In the genomic region with DNA sequence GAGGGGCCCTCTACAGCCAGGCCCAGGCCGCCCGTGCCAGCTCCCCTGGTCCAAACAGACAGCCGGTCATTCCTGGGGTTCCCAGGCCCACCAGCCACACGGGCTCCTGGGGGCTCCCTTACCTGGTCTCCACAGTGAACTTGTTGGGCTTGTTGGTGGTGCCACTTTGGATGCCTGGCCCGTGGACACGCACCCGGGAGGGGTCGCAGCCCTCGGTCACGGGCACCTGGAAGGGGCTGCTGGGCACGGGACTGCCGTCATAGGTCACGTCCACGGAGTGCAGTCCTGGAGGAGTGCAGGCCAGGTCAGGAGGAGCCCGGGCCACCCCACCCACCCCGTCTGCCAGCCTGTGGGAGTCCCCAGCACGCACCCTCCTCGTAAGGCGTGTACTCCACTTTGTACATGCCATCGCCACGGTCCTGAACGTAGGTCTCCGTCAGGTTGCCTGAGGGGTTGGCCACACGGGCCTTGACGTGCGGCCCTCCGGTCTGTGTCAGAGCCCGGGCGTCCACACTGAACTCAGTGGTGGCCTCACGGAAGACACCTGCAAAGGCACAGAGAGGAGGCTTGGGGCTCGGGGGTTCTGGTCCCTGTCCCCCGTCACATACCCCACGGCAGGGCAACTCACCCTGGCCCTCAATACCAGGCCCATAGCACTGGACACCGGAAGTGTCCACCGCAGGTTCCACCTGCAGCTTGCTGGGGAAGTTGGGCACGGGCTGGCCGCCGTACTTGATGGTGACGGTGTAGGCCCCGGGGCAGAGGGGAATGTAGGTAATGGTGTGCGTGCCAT, we compare ENCODE assay signal across 3 cellular contexts.
TF ChIP-seq lines count a peak whose summit lies in the region.

No MANE protein-coding gene starts in this region.

TF ChIP-seq in HCT116, 20 proteins besides CTCF, POLR2A, EP300 and RAD21:
- TF ChIP-seq SRF (IDR thresholded peaks at IDR 0.05; ENCODE audit: low read depth) (no peak), SIN3A (IDR thresholded peaks at IDR 0.05; ENCODE audit: low read depth) (no peak), CBX3 (IDR thresholded peaks at IDR 0.05; ENCODE audit: low read depth) (no peak), FOSL1 (IDR thresholded peaks at IDR 0.05; ENCODE audit: low read depth) (no peak), ZFX (IDR thresholded peaks at IDR 0.05) (no peak), YY1 (IDR thresholded peaks at IDR 0.05; ENCODE audit: extremely low read depth, insufficient replicate concordance, low read depth, low read length) (no peak), JUND (IDR thresholded peaks at IDR 0.05) (no peak), EZH2phosphoT487 (IDR thresholded peaks at IDR 0.05; ENCODE audit: borderline replicate concordance) (no peak), EGR1 (IDR thresholded peaks at IDR 0.05; ENCODE audit: low read depth) (no peak), ELF1 (IDR thresholded peaks at IDR 0.05; ENCODE audit: borderline replicate concordance, low read depth) (no peak), SP1 (IDR thresholded peaks at IDR 0.05; ENCODE audit: low read depth) (no peak), EZH2 (IDR thresholded peaks at IDR 0.05) (no peak), ZNF274 (IDR thresholded peaks at IDR 0.05; ENCODE audit: low read depth, low read length) (no peak)
- TF ChIP-seq, protein P1, sequence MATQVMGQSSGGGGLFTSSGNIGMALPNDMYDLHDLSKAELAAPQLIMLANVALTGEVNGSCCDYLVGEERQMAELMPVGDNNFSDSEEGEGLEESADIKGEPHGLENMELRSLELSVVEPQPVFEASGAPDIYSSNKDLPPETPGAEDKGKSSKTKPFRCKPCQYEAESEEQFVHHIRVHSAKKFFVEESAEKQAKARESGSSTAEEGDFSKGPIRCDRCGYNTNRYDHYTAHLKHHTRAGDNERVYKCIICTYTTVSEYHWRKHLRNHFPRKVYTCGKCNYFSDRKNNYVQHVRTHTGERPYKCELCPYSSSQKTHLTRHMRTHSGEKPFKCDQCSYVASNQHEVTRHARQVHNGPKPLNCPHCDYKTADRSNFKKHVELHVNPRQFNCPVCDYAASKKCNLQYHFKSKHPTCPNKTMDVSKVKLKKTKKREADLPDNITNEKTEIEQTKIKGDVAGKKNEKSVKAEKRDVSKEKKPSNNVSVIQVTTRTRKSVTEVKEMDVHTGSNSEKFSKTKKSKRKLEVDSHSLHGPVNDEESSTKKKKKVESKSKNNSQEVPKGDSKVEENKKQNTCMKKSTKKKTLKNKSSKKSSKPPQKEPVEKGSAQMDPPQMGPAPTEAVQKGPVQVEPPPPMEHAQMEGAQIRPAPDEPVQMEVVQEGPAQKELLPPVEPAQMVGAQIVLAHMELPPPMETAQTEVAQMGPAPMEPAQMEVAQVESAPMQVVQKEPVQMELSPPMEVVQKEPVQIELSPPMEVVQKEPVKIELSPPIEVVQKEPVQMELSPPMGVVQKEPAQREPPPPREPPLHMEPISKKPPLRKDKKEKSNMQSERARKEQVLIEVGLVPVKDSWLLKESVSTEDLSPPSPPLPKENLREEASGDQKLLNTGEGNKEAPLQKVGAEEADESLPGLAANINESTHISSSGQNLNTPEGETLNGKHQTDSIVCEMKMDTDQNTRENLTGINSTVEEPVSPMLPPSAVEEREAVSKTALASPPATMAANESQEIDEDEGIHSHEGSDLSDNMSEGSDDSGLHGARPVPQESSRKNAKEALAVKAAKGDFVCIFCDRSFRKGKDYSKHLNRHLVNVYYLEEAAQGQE (IDR thresholded peaks at IDR 0.05; ENCODE audit: low read depth) = no peak
- TF ChIP-seq, protein P2, sequence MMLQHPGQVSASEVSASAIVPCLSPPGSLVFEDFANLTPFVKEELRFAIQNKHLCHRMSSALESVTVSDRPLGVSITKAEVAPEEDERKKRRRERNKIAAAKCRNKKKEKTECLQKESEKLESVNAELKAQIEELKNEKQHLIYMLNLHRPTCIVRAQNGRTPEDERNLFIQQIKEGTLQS (IDR thresholded peaks at IDR 0.05) = no peak

TF ChIP-seq in GM12878, 131 proteins besides CTCF, POLR2A, EP300 and RAD21 (continues in another document):
- no peak for TF ChIP-seq SRF (IDR thresholded peaks at IDR 0.05; ENCODE audit: low read depth in 2 of 2, low read length in 2 of 2)
- TF ChIP-seq KLF5 (IDR thresholded peaks at IDR 0.05; ENCODE audit: partially characterized antibody) = no peak
- no peak for TF ChIP-seq MTA2 (IDR thresholded peaks at IDR 0.05; ENCODE audit: low read depth)
- no peak for TF ChIP-seq BACH1 (IDR thresholded peaks at IDR 0.05; ENCODE audit: borderline replicate concordance)
- TF ChIP-seq, protein P3, sequence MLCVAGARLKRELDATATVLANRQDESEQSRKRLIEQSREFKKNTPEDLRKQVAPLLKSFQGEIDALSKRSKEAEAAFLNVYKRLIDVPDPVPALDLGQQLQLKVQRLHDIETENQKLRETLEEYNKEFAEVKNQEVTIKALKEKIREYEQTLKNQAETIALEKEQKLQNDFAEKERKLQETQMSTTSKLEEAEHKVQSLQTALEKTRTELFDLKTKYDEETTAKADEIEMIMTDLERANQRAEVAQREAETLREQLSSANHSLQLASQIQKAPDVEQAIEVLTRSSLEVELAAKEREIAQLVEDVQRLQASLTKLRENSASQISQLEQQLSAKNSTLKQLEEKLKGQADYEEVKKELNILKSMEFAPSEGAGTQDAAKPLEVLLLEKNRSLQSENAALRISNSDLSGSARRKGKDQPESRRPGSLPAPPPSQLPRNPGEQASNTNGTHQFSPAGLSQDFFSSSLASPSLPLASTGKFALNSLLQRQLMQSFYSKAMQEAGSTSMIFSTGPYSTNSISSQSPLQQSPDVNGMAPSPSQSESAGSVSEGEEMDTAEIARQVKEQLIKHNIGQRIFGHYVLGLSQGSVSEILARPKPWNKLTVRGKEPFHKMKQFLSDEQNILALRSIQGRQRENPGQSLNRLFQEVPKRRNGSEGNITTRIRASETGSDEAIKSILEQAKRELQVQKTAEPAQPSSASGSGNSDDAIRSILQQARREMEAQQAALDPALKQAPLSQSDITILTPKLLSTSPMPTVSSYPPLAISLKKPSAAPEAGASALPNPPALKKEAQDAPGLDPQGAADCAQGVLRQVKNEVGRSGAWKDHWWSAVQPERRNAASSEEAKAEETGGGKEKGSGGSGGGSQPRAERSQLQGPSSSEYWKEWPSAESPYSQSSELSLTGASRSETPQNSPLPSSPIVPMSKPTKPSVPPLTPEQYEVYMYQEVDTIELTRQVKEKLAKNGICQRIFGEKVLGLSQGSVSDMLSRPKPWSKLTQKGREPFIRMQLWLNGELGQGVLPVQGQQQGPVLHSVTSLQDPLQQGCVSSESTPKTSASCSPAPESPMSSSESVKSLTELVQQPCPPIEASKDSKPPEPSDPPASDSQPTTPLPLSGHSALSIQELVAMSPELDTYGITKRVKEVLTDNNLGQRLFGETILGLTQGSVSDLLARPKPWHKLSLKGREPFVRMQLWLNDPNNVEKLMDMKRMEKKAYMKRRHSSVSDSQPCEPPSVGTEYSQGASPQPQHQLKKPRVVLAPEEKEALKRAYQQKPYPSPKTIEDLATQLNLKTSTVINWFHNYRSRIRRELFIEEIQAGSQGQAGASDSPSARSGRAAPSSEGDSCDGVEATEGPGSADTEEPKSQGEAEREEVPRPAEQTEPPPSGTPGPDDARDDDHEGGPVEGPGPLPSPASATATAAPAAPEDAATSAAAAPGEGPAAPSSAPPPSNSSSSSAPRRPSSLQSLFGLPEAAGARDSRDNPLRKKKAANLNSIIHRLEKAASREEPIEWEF (IDR thresholded peaks at IDR 0.05; ENCODE audit: insufficient replicate concordance, low read depth, low read length) = no peak
- TF ChIP-seq, protein P4, sequence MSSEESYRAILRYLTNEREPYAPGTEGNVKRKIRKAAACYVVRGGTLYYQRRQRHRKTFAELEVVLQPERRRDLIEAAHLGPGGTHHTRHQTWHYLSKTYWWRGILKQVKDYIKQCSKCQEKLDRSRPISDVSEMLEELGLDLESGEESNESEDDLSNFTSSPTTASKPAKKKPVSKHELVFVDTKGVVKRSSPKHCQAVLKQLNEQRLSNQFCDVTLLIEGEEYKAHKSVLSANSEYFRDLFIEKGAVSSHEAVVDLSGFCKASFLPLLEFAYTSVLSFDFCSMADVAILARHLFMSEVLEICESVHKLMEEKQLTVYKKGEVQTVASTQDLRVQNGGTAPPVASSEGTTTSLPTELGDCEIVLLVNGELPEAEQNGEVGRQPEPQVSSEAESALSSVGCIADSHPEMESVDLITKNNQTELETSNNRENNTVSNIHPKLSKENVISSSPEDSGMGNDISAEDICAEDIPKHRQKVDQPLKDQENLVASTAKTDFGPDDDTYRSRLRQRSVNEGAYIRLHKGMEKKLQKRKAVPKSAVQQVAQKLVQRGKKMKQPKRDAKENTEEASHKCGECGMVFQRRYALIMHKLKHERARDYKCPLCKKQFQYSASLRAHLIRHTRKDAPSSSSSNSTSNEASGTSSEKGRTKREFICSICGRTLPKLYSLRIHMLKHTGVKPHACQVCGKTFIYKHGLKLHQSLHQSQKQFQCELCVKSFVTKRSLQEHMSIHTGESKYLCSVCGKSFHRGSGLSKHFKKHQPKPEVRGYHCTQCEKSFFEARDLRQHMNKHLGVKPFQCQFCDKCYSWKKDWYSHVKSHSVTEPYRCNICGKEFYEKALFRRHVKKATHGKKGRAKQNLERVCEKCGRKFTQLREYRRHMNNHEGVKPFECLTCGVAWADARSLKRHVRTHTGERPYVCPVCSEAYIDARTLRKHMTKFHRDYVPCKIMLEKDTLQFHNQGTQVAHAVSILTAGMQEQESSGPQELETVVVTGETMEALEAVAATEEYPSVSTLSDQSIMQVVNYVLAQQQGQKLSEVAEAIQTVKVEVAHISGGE (CRISPR knock-in tag; IDR thresholded peaks at IDR 0.05) = no peak
- TF ChIP-seq MEF2B (IDR thresholded peaks at IDR 0.05; ENCODE audit: partially characterized antibody, poor library complexity, severe bottlenecking) = no peak

TF ChIP-seq in liver, 16 proteins besides CTCF, POLR2A, EP300 and RAD21:
- TF ChIP-seq, protein P5, sequence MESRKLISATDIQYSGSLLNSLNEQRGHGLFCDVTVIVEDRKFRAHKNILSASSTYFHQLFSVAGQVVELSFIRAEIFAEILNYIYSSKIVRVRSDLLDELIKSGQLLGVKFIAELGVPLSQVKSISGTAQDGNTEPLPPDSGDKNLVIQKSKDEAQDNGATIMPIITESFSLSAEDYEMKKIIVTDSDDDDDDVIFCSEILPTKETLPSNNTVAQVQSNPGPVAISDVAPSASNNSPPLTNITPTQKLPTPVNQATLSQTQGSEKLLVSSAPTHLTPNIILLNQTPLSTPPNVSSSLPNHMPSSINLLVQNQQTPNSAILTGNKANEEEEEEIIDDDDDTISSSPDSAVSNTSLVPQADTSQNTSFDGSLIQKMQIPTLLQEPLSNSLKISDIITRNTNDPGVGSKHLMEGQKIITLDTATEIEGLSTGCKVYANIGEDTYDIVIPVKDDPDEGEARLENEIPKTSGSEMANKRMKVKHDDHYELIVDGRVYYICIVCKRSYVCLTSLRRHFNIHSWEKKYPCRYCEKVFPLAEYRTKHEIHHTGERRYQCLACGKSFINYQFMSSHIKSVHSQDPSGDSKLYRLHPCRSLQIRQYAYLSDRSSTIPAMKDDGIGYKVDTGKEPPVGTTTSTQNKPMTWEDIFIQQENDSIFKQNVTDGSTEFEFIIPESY (IDR thresholded peaks at IDR 0.05) = no peak
- no peak for TF ChIP-seq YY1 (IDR thresholded peaks at IDR 0.05)
- TF ChIP-seq SP1 (IDR thresholded peaks at IDR 0.05) = no peak
- no peak for TF ChIP-seq RXRA (IDR thresholded peaks at IDR 0.05)
- TF ChIP-seq EGR1 (IDR thresholded peaks at IDR 0.05; ENCODE audit: low read depth in 2 of 2) = no peak
- no peak for TF ChIP-seq FOXA1 (IDR thresholded peaks at IDR 0.05)
- TF ChIP-seq HNF4G (IDR thresholded peaks at IDR 0.05) = no peak
TF ChIP-seq in liver: peak in this region for 0.
